In the genomic region with DNA sequence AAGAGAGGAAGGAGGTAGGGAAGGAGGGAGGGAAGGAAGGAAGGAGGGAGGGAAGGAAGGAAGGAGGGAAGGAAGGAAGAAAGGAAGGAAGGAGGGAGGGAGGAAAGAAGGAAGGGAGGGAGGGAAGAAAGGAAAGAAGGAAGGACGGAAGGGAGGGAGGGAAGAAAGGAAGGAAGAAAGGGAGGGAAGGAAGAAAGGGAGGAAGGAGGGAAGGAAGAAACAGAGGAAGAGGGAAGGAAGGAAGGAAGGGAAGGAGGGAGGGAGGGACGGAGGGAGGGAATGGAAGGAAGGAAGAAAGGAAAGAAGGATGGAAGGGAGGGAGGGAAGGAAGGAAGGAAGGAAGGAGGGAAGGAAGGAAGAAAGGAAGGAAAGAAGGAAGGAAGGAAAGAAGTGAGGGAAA, we compare ENCODE assay signal across 10 cellular contexts. TPM values are rescaled to one million over a fixed set of nuclear protein-coding genes. Genes with fewer than 3 reads are reported as not detected.
"Had no signal": no experiment of that assay in that cellular context is flagged by ENCODE, and none has a peak within 500 bp of the region (broad histone marks: within the 10 kb centered on the region; RNA-seq: fewer than 3 reads in every experiment).

No MANE protein-coding gene starts in this region.

- DNase-seq: GM23248, GOT3, H7, IMR-90, KBM-7 had no signal

- H3K36me3 ChIP-seq: HAP-1 had no signal

- H3K4me3 ChIP-seq: GM23248, HAP-1 had no signal

- H3K9ac ChIP-seq: GM23248, KMS-11 had no signal

- H3K9me3 ChIP-seq: HAP-1 had no signal

- H3K27ac ChIP-seq: GM23248, HL-60, KMS-11 had no signal

- H2AFZ ChIP-seq: GM23248 had no signal

- H3K4me2 ChIP-seq: KMS-11 had no signal

- ATAC-seq: HCT116 had no signal

RNA-seq across cellular contexts. Expression of a gene that starts 22.4 kb away (rescaled TPM):
- total RNA-seq: GM23248, HT1080, IMR-90 had no signal
- polyA plus RNA-seq: GM23248, IMR-90 had no signal
